14 cellular contexts compared by ENCODE assay signal in the genomic region with DNA sequence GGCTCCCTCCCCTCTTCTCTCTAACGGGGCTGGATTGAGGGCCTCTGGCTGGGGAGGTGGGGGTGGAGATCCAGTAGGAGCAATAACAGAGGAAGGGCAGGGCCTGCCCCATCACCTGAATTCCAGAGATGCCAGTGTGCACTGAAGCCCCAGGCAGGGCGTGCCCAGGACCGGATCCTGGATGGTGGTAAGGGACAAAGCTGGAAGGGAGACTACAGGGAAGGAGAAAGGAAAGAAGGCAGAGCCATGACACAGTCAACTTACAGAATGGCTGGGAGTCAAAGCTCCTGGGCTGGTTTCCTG. TPM values are rescaled to one million over a fixed set of nuclear protein-coding genes. Genes with fewer than 3 reads are reported as not detected.
DNase-seq lines count a peak whose midpoint lies in the region; ATAC-seq and TF ChIP-seq lines count a peak whose summit lies in the region.
"Had no signal": no experiment of that assay in that cellular context is flagged by ENCODE, and none has a peak within 500 bp of the region (broad histone marks: within the 10 kb centered on the region; RNA-seq: fewer than 3 reads in every experiment).

No MANE protein-coding gene starts in this region.

- no peaks in the 10 kb centered on the region for H3K36me3 Mint-ChIP-seq in IgD-negative memory B cell
- peaks cover 12% of the 10 kb centered on the region for H3K36me3 Mint-ChIP-seq in endothelial cell (ENCODE audit: low read depth, unreplicated experiment)
- H3K36me3 Mint-ChIP-seq in stimulated activated effector memory CD8-positive, alpha-beta T cell treated with anti-CD3 and anti-CD28 coated beads, Interleukin-12 subunit alpha, Interleukin-12 subunit beta, amount 100 ng/mL, for 72 hours, result peaks cover 29% of the 10 kb centered on the region

- peaks cover 2% of the 10 kb centered on the region for H3K79me1 ChIP-seq in mesenchymal stem cell (replicated peaks; ENCODE audit: low read length, poor library complexity, severe bottlenecking)

- H3K9ac ChIP-seq in mesenchymal stem cell (ENCODE audit: low read length), result no peak overlapping the region

- no peaks in the 10 kb centered on the region for H3K9me3 Mint-ChIP-seq in IgD-negative memory B cell
- H3K9me3 Mint-ChIP-seq in endothelial cell (ENCODE audit: unreplicated experiment), result peaks cover 4% of the 10 kb centered on the region
- no peaks in the 10 kb centered on the region for H3K9me3 Mint-ChIP-seq in stimulated activated effector memory CD8-positive, alpha-beta T cell treated with anti-CD3 and anti-CD28 coated beads, Interleukin-12 subunit alpha, Interleukin-12 subunit beta, amount 100 ng/mL, for 72 hours

- no peak overlapping the region for H4K8ac ChIP-seq in mesenchymal stem cell (ENCODE audit: low read length)

- no peak overlapping the region for H3K4ac ChIP-seq in mesenchymal stem cell (ENCODE audit: low read depth in 1 of 2, low read length in 2 of 2)

- peaks cover 37 to 41% (median 40%) of the 10 kb centered on the region in 3 donors for H3K4me1 Mint-ChIP-seq in IgD-negative memory B cell
- H3K4me1 Mint-ChIP-seq in endothelial cell (ENCODE audit: unreplicated experiment), result peaks cover 52% of the 10 kb centered on the region
- peaks cover 45% of the 10 kb centered on the region for H3K4me1 Mint-ChIP-seq in stimulated activated effector memory CD8-positive, alpha-beta T cell treated with anti-CD3 and anti-CD28 coated beads, Interleukin-12 subunit alpha, Interleukin-12 subunit beta, amount 100 ng/mL, for 72 hours

- H3K4me3 Mint-ChIP-seq in IgD-negative memory B cell (peak overlapping the region in 1 of 4 donors; percentile 12), endothelial cell (ENCODE audit: unreplicated experiment) (peak overlapping the region; percentile 75)
- no peak overlapping the region for H3K4me3 Mint-ChIP-seq in stimulated activated effector memory CD8-positive, alpha-beta T cell treated with anti-CD3 and anti-CD28 coated beads, Interleukin-12 subunit alpha, Interleukin-12 subunit beta, amount 100 ng/mL, for 72 hours

- peak overlapping the region; percentile 16 to 75 (median 60) for H3K27ac Mint-ChIP-seq in IgD-negative memory B cell
- H3K27ac Mint-ChIP-seq in endothelial cell (ENCODE audit: unreplicated experiment), result no peak overlapping the region
- H3K27ac Mint-ChIP-seq in stimulated activated effector memory CD8-positive, alpha-beta T cell treated with anti-CD3 and anti-CD28 coated beads, Interleukin-12 subunit alpha, Interleukin-12 subunit beta, amount 100 ng/mL, for 72 hours, result no peak overlapping the region

- DNase-seq in 8988T (peak; percentile 57), endothelial cell (ENCODE audit: low spot score) (no peak), mesenchymal stem cell (no peak), T1000 (lab: John Stamatoyannopoulos, UW) (no peak)
- DNase-seq in stimulated activated effector memory CD8-positive, alpha-beta T cell treated with anti-CD3 and anti-CD28 coated beads, Interleukin-12 subunit alpha, Interleukin-12 subunit beta, amount 100 ng/mL, for 72 hours (ENCODE audit: low spot score in 2 of 2), result no peak
- DNase-seq: NK-92 treated with Interleukin-12 subunit alpha and Interleukin-12 subunit beta, amount 100 ng/mL, for 24 hours; T-helper 9 cell; testis had no signal

- H2BK120ac ChIP-seq in mesenchymal stem cell (ENCODE audit: low read depth, low read length), result no peak overlapping the region

- H2AK5ac ChIP-seq in mesenchymal stem cell (ENCODE audit: low read length, severe bottlenecking), result no peak overlapping the region

- WGBS in mesenchymal stem cell, result 67% methylated on average over 3 of the region's 3 CpGs

- H3K27me3 Mint-ChIP-seq in IgD-negative memory B cell, result no peaks in the 10 kb centered on the region
- H3K27me3 Mint-ChIP-seq in endothelial cell (ENCODE audit: unreplicated experiment), result peaks cover 24% of the 10 kb centered on the region

- H3K27me3 ChIP-seq in mesenchymal stem cell (ENCODE audit: control insufficient read depth in 1 of 2, insufficient read depth in 1 of 2, low read length in 2 of 2), result no peaks in the 10 kb centered on the region
- H3K27me3 ChIP-seq: cardiac muscle cell, testis had no signal

- peak overlapping the region; percentile 48 for H3K27ac ChIP-seq in mesenchymal stem cell (ENCODE audit: low read length, poor library complexity, severe bottlenecking)
- H3K27ac ChIP-seq: cardiac muscle cell, HL-60, testis had no signal

- no peak overlapping the region for H2AFZ ChIP-seq in mesenchymal stem cell (ENCODE audit: low read depth, low read length)

- peaks cover 19% of the 10 kb centered on the region for H3K4me1 ChIP-seq in mesenchymal stem cell (ENCODE audit: control insufficient read depth, insufficient read depth, low read depth, low read length)

- no peak overlapping the region for H4K91ac ChIP-seq in mesenchymal stem cell (ENCODE audit: low read length)

- no peak for TF ChIP-seq CTCF in endothelial cell (IDR thresholded peaks at IDR 0.05; ENCODE audit: unreplicated experiment)

- H3K18ac ChIP-seq in mesenchymal stem cell (ENCODE audit: low read depth in 1 of 2, low read length in 2 of 2), result no peak overlapping the region

- H2BK12ac ChIP-seq in mesenchymal stem cell (ENCODE audit: low read length in 2 of 2), result no peak overlapping the region

- H3K23ac ChIP-seq in mesenchymal stem cell (ENCODE audit: low read length in 2 of 2), result no peak overlapping the region

- H2BK5ac ChIP-seq in mesenchymal stem cell (ENCODE audit: low read depth, low read length, poor library complexity, severe bottlenecking), result no peak overlapping the region

- peaks cover 0 to under 1% of the 10 kb centered on the region in 2 experiments for H3K36me3 ChIP-seq in mesenchymal stem cell (ENCODE audit: control insufficient read depth in 1 of 2, insufficient read depth in 2 of 2, low read depth in 1 of 2, low read length in 2 of 2)
- H3K36me3 ChIP-seq: cardiac muscle cell had no signal

- no peak overlapping the region for H3K4me3 ChIP-seq in mesenchymal stem cell (ENCODE audit: insufficient read depth in 1 of 2, low read depth in 1 of 2, low read length in 2 of 2)
- H3K4me3 ChIP-seq: cardiac muscle cell, testis had no signal

- no peak overlapping the region for H3K14ac ChIP-seq in mesenchymal stem cell (ENCODE audit: low read length in 2 of 2)

- no peaks in the 10 kb centered on the region for H3K9me3 ChIP-seq in mesenchymal stem cell (ENCODE audit: control insufficient read depth, low read length)
- H3K9me3 ChIP-seq: testis had no signal

- no peak overlapping the region for H2BK15ac ChIP-seq in mesenchymal stem cell (ENCODE audit: low read depth, poor library complexity, severe bottlenecking)

- H3K4me2 ChIP-seq in mesenchymal stem cell (ENCODE audit: low read length, poor library complexity, severe bottlenecking), result no peak overlapping the region

- no peak for ATAC-seq in stimulated activated effector memory CD8-positive, alpha-beta T cell treated with anti-CD3 and anti-CD28 coated beads, Interleukin-12 subunit alpha, Interleukin-12 subunit beta, amount 100 ng/mL, for 72 hours
- ATAC-seq in HG03196 (IDR thresholded peaks at IDR 0.05; ENCODE audit: unreplicated experiment) (no peak), GM21825 (IDR thresholded peaks at IDR 0.05; ENCODE audit: unreplicated experiment) (no peak)

RNA-seq across cellular contexts. Expression of a gene that starts 0.6 kb away (rescaled TPM):
- polyA plus RNA-seq in IgD-negative memory B cell, result not detected
- total RNA-seq in endothelial cell (ENCODE audit: unreplicated experiment), result 0.23 TPM
- 0.10 TPM for polyA plus RNA-seq in mesenchymal stem cell (2013, experiment 1 of 2)
- 0.10 TPM for polyA plus RNA-seq in mesenchymal stem cell (2013, experiment 2 of 2)

RNA-seq across cellular contexts. Expression of a gene that starts 2.7 kb away (rescaled TPM):
- 23.7 TPM for polyA plus RNA-seq in IgD-negative memory B cell
- 55.3 TPM for total RNA-seq in endothelial cell (ENCODE audit: unreplicated experiment)
- polyA plus RNA-seq in mesenchymal stem cell (2013, experiment 1 of 2), result 16.3 TPM
- 16.3 TPM for polyA plus RNA-seq in mesenchymal stem cell (2013, experiment 2 of 2)

RNA-seq across cellular contexts. Expression of a gene that starts 22.2 kb away (rescaled TPM):
- 329 TPM for polyA plus RNA-seq in IgD-negative memory B cell
- total RNA-seq in endothelial cell (ENCODE audit: unreplicated experiment), result 80.0 TPM
- polyA plus RNA-seq in mesenchymal stem cell (2013, experiment 1 of 2), result 161 TPM
- polyA plus RNA-seq in mesenchymal stem cell (2013, experiment 2 of 2), result 158 TPM

RNA-seq across cellular contexts. Expression of a gene that starts 30.5 kb away (rescaled TPM):
- not detected for polyA plus RNA-seq in IgD-negative memory B cell
- not detected for total RNA-seq in endothelial cell (ENCODE audit: unreplicated experiment)
- polyA plus RNA-seq in mesenchymal stem cell (2013, experiment 1 of 2), result 0.03 TPM
- polyA plus RNA-seq in mesenchymal stem cell (2013, experiment 2 of 2), result 0.01 TPM
- total RNA-seq: cardiac muscle cell, glomerular endothelial cell had no signal
- polyA plus RNA-seq: cardiac muscle cell had no signal

Comparison
In these comparisons a context has a peak if more than half of its experiments do, and no peak if none do; other contexts are left out.
1. H3K27ac Mint-ChIP-seq: peak in IgD-negative memory B cell (3 of 3); none in endothelial cell (single experiment) and stimulated activated effector memory CD8-positive, alpha-beta T cell treated with anti-CD3 and anti-CD28 coated beads, Interleukin-12 subunit alpha, Interleukin-12 subunit beta, amount 100 ng/mL, for 72 hours (single experiment).